Comparison of ENCODE assay signal across 1 cellular context in the genomic region with DNA sequence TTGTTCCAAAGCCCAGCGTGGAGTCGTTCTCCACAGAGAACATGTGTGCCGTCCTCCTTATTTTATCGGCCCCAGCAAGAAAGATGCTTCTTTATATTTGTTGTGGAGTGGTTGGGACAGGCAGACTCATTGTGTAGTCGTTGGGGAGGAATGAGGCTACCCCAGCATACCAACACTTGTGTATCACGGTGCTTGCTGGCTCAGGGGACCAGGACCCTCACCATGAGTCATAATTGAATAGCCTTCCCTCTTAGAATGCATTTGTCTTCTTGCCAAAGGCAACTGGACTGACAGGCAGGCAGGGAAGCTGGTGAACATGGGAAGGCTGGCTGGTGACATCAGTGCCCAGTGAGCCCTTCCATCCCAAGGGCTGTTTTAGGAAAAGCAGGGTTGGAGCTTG.
TF ChIP-seq lines count a peak whose summit lies in the region.

No MANE protein-coding gene starts in this region.

TF ChIP-seq in IMR-90, 13 proteins besides CTCF, POLR2A, EP300 and RAD21 (continued from another document):
- TF ChIP-seq, protein P1, sequence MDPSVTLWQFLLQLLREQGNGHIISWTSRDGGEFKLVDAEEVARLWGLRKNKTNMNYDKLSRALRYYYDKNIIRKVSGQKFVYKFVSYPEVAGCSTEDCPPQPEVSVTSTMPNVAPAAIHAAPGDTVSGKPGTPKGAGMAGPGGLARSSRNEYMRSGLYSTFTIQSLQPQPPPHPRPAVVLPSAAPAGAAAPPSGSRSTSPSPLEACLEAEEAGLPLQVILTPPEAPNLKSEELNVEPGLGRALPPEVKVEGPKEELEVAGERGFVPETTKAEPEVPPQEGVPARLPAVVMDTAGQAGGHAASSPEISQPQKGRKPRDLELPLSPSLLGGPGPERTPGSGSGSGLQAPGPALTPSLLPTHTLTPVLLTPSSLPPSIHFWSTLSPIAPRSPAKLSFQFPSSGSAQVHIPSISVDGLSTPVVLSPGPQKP (IDR thresholded peaks at IDR 0.05; ENCODE audit: borderline replicate concordance, low read depth, low read length), result no peak
- no peak for TF ChIP-seq RFX5 (IDR thresholded peaks at IDR 0.05; ENCODE audit: low read depth, low read length)
- no peak for TF ChIP-seq SMC3 (IDR thresholded peaks at IDR 0.05; ENCODE audit: low read depth, low read length)
- TF ChIP-seq BHLHE40 (IDR thresholded peaks at IDR 0.05; ENCODE audit: low read depth, low read length), result no peak
- TF ChIP-seq MAZ (IDR thresholded peaks at IDR 0.05; ENCODE audit: borderline replicate concordance, low read depth, low read length), result no peak
- no peak for TF ChIP-seq CEBPB (IDR thresholded peaks at IDR 0.05; ENCODE audit: low read depth, low read length)
- no peak for TF ChIP-seq MAFK (IDR thresholded peaks at IDR 0.05; ENCODE audit: low read depth, low read length)
- no peak for TF ChIP-seq FOS (IDR thresholded peaks at IDR 0.05; ENCODE audit: low read depth, low read length)
